Comparison of ENCODE assay signal across 1 cellular context in the genomic region with DNA sequence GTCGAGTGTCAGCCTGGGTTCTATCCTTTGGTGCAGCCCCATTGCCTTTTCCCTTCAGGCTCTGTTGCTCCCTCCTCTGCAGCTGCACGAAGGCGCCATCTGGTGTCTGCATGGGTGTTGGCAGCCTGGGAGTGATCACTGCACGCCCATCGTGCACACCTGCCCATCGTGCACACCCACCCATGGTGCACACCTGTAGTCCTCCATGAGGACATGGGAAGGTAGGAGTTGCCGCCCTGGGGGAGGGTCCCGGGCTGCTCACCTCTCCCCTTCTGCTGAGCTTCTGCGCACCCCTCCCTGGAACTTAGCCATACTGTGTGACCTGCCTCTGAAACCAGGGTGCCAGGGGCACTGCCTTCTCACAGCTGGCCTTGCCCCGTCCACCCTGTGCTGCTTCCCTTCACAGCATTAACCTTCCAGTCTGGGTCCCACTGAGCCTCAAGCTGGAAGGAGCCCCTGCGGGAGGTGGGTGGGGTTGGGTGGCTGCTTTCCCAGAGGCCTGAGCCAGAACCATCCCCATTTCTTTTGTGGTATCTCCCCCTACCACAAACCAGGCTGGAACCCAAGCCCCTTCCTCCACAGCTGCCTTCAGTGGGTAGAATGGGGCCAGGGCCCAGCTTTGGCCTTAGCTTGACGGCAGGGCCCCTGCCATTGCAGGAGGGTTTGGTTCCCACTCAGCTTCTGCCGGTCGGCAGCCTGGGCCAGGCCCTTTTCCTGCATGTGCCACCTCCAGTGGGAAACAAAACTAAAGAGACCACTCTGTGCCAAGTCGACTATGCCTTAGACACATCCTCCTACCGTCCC.
TF ChIP-seq lines count a peak whose summit lies in the region.

No MANE protein-coding gene starts in this region.

TF ChIP-seq in GM23338, 12 proteins besides CTCF, POLR2A, EP300 and RAD21 (continued from another document):
- TF ChIP-seq, protein P1, sequence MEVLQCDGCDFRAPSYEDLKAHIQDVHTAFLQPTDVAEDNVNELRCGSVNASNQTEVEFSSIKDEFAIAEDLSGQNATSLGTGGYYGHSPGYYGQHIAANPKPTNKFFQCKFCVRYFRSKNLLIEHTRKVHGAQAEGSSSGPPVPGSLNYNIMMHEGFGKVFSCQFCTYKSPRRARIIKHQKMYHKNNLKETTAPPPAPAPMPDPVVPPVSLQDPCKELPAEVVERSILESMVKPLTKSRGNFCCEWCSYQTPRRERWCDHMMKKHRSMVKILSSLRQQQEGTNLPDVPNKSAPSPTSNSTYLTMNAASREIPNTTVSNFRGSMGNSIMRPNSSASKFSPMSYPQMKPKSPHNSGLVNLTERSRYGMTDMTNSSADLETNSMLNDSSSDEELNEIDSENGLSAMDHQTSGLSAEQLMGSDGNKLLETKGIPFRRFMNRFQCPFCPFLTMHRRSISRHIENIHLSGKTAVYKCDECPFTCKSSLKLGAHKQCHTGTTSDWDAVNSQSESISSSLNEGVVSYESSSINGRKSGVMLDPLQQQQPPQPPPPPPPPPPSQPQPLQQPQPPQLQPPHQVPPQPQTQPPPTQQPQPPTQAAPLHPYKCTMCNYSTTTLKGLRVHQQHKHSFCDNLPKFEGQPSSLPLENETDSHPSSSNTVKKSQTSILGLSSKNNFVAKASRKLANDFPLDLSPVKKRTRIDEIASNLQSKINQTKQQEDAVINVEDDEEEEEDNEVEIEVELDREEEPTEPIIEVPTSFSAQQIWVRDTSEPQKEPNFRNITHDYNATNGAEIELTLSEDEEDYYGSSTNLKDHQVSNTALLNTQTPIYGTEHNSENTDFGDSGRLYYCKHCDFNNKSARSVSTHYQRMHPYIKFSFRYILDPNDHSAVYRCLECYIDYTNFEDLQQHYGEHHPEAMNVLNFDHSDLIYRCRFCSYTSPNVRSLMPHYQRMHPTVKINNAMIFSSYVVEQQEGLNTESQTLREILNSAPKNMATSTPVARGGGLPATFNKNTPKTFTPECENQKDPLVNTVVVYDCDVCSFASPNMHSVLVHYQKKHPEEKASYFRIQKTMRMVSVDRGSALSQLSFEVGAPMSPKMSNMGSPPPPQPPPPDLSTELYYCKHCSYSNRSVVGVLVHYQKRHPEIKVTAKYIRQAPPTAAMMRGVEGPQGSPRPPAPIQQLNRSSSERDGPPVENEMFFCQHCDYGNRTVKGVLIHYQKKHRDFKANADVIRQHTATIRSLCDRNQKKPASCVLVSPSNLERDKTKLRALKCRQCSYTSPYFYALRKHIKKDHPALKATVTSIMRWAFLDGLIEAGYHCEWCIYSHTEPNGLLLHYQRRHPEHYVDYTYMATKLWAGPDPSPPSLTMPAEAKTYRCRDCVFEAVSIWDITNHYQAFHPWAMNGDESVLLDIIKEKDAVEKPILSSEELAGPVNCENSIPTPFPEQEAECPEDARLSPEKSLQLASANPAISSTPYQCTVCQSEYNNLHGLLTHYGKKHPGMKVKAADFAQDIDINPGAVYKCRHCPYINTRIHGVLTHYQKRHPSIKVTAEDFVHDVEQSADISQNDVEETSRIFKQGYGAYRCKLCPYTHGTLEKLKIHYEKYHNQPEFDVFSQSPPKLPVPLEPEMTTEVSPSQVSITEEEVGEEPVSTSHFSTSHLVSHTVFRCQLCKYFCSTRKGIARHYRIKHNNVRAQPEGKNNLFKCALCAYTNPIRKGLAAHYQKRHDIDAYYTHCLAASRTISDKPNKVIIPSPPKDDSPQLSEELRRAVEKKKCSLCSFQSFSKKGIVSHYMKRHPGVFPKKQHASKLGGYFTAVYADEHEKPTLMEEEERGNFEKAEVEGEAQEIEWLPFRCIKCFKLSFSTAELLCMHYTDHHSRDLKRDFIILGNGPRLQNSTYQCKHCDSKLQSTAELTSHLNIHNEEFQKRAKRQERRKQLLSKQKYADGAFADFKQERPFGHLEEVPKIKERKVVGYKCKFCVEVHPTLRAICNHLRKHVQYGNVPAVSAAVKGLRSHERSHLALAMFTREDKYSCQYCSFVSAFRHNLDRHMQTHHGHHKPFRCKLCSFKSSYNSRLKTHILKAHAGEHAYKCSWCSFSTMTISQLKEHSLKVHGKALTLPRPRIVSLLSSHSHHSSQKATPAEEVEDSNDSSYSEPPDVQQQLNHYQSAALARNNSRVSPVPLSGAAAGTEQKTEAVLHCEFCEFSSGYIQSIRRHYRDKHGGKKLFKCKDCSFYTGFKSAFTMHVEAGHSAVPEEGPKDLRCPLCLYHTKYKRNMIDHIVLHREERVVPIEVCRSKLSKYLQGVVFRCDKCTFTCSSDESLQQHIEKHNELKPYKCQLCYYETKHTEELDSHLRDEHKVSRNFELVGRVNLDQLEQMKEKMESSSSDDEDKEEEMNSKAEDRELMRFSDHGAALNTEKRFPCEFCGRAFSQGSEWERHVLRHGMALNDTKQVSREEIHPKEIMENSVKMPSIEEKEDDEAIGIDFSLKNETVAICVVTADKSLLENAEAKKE (CRISPR knock-in tag; IDR thresholded peaks at IDR 0.05) = no peak
- TF ChIP-seq REST (IDR thresholded peaks at IDR 0.05; ENCODE audit: unreplicated experiment) = no peak
- no peak for TF ChIP-seq EZH2phosphoT487 (IDR thresholded peaks at IDR 0.05; ENCODE audit: unreplicated experiment)
- TF ChIP-seq POLR2AphosphoS5 (IDR thresholded peaks at IDR 0.05; ENCODE audit: low read depth) = no peak
- no peak for TF ChIP-seq JUNB (IDR thresholded peaks at IDR 0.05; ENCODE audit: unreplicated experiment)
- TF ChIP-seq, protein P2, sequence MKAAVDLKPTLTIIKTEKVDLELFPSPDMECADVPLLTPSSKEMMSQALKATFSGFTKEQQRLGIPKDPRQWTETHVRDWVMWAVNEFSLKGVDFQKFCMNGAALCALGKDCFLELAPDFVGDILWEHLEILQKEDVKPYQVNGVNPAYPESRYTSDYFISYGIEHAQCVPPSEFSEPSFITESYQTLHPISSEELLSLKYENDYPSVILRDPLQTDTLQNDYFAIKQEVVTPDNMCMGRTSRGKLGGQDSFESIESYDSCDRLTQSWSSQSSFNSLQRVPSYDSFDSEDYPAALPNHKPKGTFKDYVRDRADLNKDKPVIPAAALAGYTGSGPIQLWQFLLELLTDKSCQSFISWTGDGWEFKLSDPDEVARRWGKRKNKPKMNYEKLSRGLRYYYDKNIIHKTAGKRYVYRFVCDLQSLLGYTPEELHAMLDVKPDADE (IDR thresholded peaks at IDR 0.05) = no peak
- no peak for TF ChIP-seq ZNF331 (CRISPR knock-in tag; IDR thresholded peaks at IDR 0.05; ENCODE audit: low read depth)
